38 cellular contexts compared by ENCODE assay signal in genomic region chr20:49328790-49329189, GRCh38.
"Had no signal": no experiment of that assay in that cellular context is flagged by ENCODE, and none has a peak within 500 bp of the region (broad histone marks: within the 10 kb centered on the region; RNA-seq: fewer than 3 reads in every experiment).

No MANE protein-coding gene starts in this region.

- H3K27ac ChIP-seq: ascending aorta, cardiac muscle cell, VCaP had no signal

- ATAC-seq: activated CD8-positive, alpha-beta memory T cell treated with anti-CD3 and anti-CD28 coated beads, Interleukin-2, amount 10 ng/mL, durations not matched to agents 7 days and 5 days; activated CD8-positive, alpha-beta T cell treated with anti-CD3 and anti-CD28 coated beads, Interleukin-2, amount 10 ng/mL, durations not matched to agents 7 days and 5 days; activated naive CD8-positive, alpha-beta T cell treated with anti-CD3 and anti-CD28 coated beads, Interleukin-2, amount 50 U/mL, for 24 hours had no signal

- H3K4me3 Mint-ChIP-seq: activated B cell treated with CpG ODN at 0.5 μM for 24 hours; activated CD4-positive, alpha-beta memory T cell treated with anti-CD3 and anti-CD28 coated beads for 36 hours; activated CD4-positive, alpha-beta T cell treated with anti-CD3 and anti-CD28 coated beads, Interleukin-2, amount 10 ng/mL, durations not matched to agents 24 days and 14 days; activated CD8-positive, alpha-beta memory T cell treated with anti-CD3 and anti-CD28 coated beads, Interleukin-2, amount 10 ng/mL, durations not matched to agents 7 days and 5 days; activated CD8-positive, alpha-beta T cell treated with anti-CD3 and anti-CD28 coated beads, Interleukin-2, amount 10 ng/mL, durations not matched to agents 7 days and 5 days; activated naive CD4-positive, alpha-beta T cell treated with anti-CD3 and anti-CD28 coated beads, Interleukin-2, amount 10 ng/mL, durations not matched to agents 7 days and 5 days; activated naive CD4-positive, alpha-beta T cell treated with anti-CD3 and anti-CD28 coated beads, Interleukin-2, amount 50 U/mL, for 24 hours; activated naive CD8-positive, alpha-beta T cell; activated naive CD8-positive, alpha-beta T cell treated with anti-CD3 and anti-CD28 coated beads, Interleukin-2, amount 10 ng/mL, durations not matched to agents 7 days and 5 days; activated naive CD8-positive, alpha-beta T cell treated with anti-CD3 and anti-CD28 coated beads, Interleukin-2, amount 50 U/mL, for 24 hours; activated T-cell treated with anti-CD3 and anti-CD28 coated beads, Interleukin-2, amount 50 U/mL, for 24 hours; brain; central memory CD8-positive, alpha-beta T cell; T-helper 1 cell treated with Interleukin-12 subunit alpha and Interleukin-12 subunit beta and Interleukin-4 antibody, amounts not matched to agents 30 μg/mL and 1 μg/mL, for 36 hours; T-helper 2 cell treated with Interferon-gamma antibody and Interleukin-4, amounts not matched to agents 5 μg/mL and 100 μg/mL, for 36 hours had no signal

- H3K27me3 ChIP-seq: ascending aorta had no signal

- H3K36me3 ChIP-seq: ascending aorta, cardiac muscle cell had no signal

- H3K9me3 ChIP-seq: ascending aorta had no signal

- H3K36me3 Mint-ChIP-seq: activated CD4-positive, alpha-beta memory T cell treated with anti-CD3 and anti-CD28 coated beads for 36 hours; activated CD8-positive, alpha-beta memory T cell treated with anti-CD3 and anti-CD28 coated beads, Interleukin-2, amount 10 ng/mL, durations not matched to agents 7 days and 5 days; activated naive CD4-positive, alpha-beta T cell treated with anti-CD3 and anti-CD28 coated beads, Interleukin-2, amount 10 ng/mL, durations not matched to agents 7 days and 5 days; activated naive CD4-positive, alpha-beta T cell treated with anti-CD3 and anti-CD28 coated beads, Interleukin-2, amount 50 U/mL, for 24 hours; activated naive CD8-positive, alpha-beta T cell; activated naive CD8-positive, alpha-beta T cell treated with anti-CD3 and anti-CD28 coated beads, Interleukin-2, amount 10 ng/mL, durations not matched to agents 7 days and 5 days; brain had no signal

- H3K4me3 ChIP-seq: ascending aorta, cardiac muscle cell had no signal

- H3K27ac Mint-ChIP-seq: activated B cell treated with CpG ODN at 0.5 μM for 24 hours; activated CD4-positive, alpha-beta memory T cell treated with anti-CD3 and anti-CD28 coated beads for 36 hours; activated CD4-positive, alpha-beta T cell treated with anti-CD3 and anti-CD28 coated beads, Interleukin-2, amount 10 ng/mL, durations not matched to agents 24 days and 14 days; activated CD8-positive, alpha-beta memory T cell treated with anti-CD3 and anti-CD28 coated beads, Interleukin-2, amount 10 ng/mL, durations not matched to agents 7 days and 5 days; activated CD8-positive, alpha-beta T cell treated with anti-CD3 and anti-CD28 coated beads, Interleukin-2, amount 10 ng/mL, durations not matched to agents 7 days and 5 days; activated naive CD4-positive, alpha-beta T cell treated with anti-CD3 and anti-CD28 coated beads, Interleukin-2, amount 10 ng/mL, durations not matched to agents 7 days and 5 days; activated naive CD4-positive, alpha-beta T cell treated with anti-CD3 and anti-CD28 coated beads, Interleukin-2, amount 50 U/mL, for 24 hours; activated naive CD8-positive, alpha-beta T cell; activated naive CD8-positive, alpha-beta T cell treated with anti-CD3 and anti-CD28 coated beads, Interleukin-2, amount 10 ng/mL, durations not matched to agents 7 days and 5 days; activated naive CD8-positive, alpha-beta T cell treated with anti-CD3 and anti-CD28 coated beads, Interleukin-2, amount 50 U/mL, for 24 hours; activated T-cell treated with anti-CD3 and anti-CD28 coated beads, Interleukin-2, amount 50 U/mL, for 24 hours; activated T-helper 2 cell treated with anti-CD3 and anti-CD28 coated beads, Interferon-gamma antibody, Interleukin-2, Interleukin-4, amounts not matched to agents 10 μg/mL and 5 μg/mL and 100 μg/mL, durations not matched to agents 14 hours and 24 hours and 36 hours; brain; T-helper 1 cell treated with Interleukin-12 subunit alpha and Interleukin-12 subunit beta and Interleukin-4 antibody, amounts not matched to agents 30 μg/mL and 1 μg/mL, for 36 hours; T-helper 2 cell treated with Interferon-gamma antibody and Interleukin-4, amounts not matched to agents 5 μg/mL and 100 μg/mL, for 36 hours had no signal

- DNase-seq: activated B cell treated with CpG ODN at 0.5 μM for 24 hours; activated CD4-positive, alpha-beta memory T cell treated with anti-CD3 and anti-CD28 coated beads for 36 hours; activated CD4-positive, alpha-beta T cell treated with anti-CD3 and anti-CD28 coated beads for 4 hours; activated CD4-positive, alpha-beta T cell treated with anti-CD3 and anti-CD28 coated beads, Interleukin-2, amount 10 ng/mL, durations not matched to agents 24 days and 14 days; activated CD4-positive, alpha-beta T cell treated with anti-CD3 and anti-CD28 coated beads, Interleukin-2, amount 50 U/mL, for 1 hour; activated CD4-positive, alpha-beta T cell treated with anti-CD3 and anti-CD28 coated beads, Interleukin-2, amount 50 U/mL, for 4 hours; activated CD4-positive, CD25-positive, alpha-beta regulatory T cell treated with anti-CD3 and anti-CD28 coated beads, Interleukin-2, amount 50 U/mL, for 72 hours; activated CD8-positive, alpha-beta memory T cell treated with anti-CD3 and anti-CD28 coated beads for 24 hours; activated CD8-positive, alpha-beta memory T cell treated with anti-CD3 and anti-CD28 coated beads, Interleukin-2, amount 10 ng/mL, durations not matched to agents 7 days and 5 days; activated CD8-positive, alpha-beta memory T cell treated with anti-CD3 and anti-CD28 coated beads, Interleukin-2, amount 50 U/mL, for 48 hours; activated CD8-positive, alpha-beta T cell treated with anti-CD3 and anti-CD28 coated beads, Interleukin-2, amount 10 ng/mL, durations not matched to agents 7 days and 5 days; activated effector memory CD4-positive, alpha-beta T cell treated with Interleukin-2 at 50 U/mL for 16 hours; activated gamma-delta T cell; activated naive CD4-positive, alpha-beta T cell treated with anti-CD3 and anti-CD28 coated beads, Interleukin-2, amount 10 ng/mL, durations not matched to agents 7 days and 5 days; activated naive CD4-positive, alpha-beta T cell treated with Interleukin-2 at 50 U/mL for 16 hours; activated naive CD8-positive, alpha-beta T cell treated with anti-CD3 and anti-CD28 coated beads, Interleukin-2, amount 10 ng/mL, durations not matched to agents 7 days and 5 days; activated naive CD8-positive, alpha-beta T cell treated with anti-CD3 and anti-CD28 coated beads, Interleukin-2, amount 50 U/mL, for 24 hours; activated T-cell treated with anti-CD3 and anti-CD28 coated beads, Interleukin-2, amount 50 U/mL, for 24 hours; activated T-cell treated with anti-CD3 and anti-CD28 coated beads, Interleukin-2, amount 50 U/mL, for 48 hours; amygdala; anterior cingulate cortex; caudate nucleus; cerebellar nuclear complex; T-helper 1 cell; T-helper 2 cell; T-helper 9 cell had no signal

- H3K9me3 Mint-ChIP-seq: activated B cell treated with CpG ODN at 0.5 μM for 24 hours; activated CD4-positive, alpha-beta memory T cell treated with anti-CD3 and anti-CD28 coated beads for 36 hours; activated CD4-positive, alpha-beta T cell treated with anti-CD3 and anti-CD28 coated beads, Interleukin-2, amount 10 ng/mL, durations not matched to agents 24 days and 14 days; activated naive CD4-positive, alpha-beta T cell treated with anti-CD3 and anti-CD28 coated beads, Interleukin-2, amount 10 ng/mL, durations not matched to agents 7 days and 5 days; activated naive CD4-positive, alpha-beta T cell treated with anti-CD3 and anti-CD28 coated beads, Interleukin-2, amount 50 U/mL, for 24 hours; activated naive CD8-positive, alpha-beta T cell treated with anti-CD3 and anti-CD28 coated beads, Interleukin-2, amount 10 ng/mL, durations not matched to agents 7 days and 5 days; activated naive CD8-positive, alpha-beta T cell treated with anti-CD3 and anti-CD28 coated beads, Interleukin-2, amount 50 U/mL, for 24 hours; activated T-cell treated with anti-CD3 and anti-CD28 coated beads, Interleukin-2, amount 50 U/mL, for 24 hours; activated T-helper 2 cell treated with anti-CD3 and anti-CD28 coated beads, Interferon-gamma antibody, Interleukin-2, Interleukin-4, amounts not matched to agents 10 μg/mL and 5 μg/mL and 100 μg/mL, durations not matched to agents 14 hours and 24 hours and 36 hours; central memory CD8-positive, alpha-beta T cell; T-helper 1 cell treated with Interleukin-12 subunit alpha and Interleukin-12 subunit beta and Interleukin-4 antibody, amounts not matched to agents 30 μg/mL and 1 μg/mL, for 36 hours; T-helper 2 cell treated with Interferon-gamma antibody and Interleukin-4, amounts not matched to agents 5 μg/mL and 100 μg/mL, for 36 hours had no signal

- FAIRE-seq: bronchial epithelial cell, TTC549 had no signal
